In the genomic region with DNA sequence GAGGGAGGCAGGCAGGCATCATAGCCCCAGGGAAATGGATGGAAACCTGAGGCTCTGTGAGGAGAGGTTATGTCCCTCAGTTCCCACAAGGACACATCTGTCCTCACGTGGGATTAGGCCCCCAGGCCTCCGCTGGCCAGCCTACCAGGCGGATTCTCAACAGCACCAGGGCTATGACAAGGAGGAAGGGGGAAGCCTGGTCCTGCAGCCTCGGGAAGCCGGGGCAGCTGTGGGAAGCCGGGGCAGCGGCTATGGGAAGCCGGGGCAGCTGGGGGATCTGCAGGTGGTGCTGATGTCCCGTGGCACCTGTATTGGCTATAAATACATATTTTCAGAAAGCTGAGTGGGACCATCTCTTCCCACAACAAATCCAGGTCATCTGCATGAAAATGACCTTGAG, we compare ENCODE assay signal across 27 cellular contexts. TPM values are rescaled to one million over a fixed set of nuclear protein-coding genes. Genes with fewer than 3 reads are reported as not detected.
DNase-seq lines count a peak whose midpoint lies in the region; ATAC-seq and TF ChIP-seq lines count a peak whose summit lies in the region.
"Had no signal": no experiment of that assay in that cellular context is flagged by ENCODE, and none has a peak within 500 bp of the region (broad histone marks: within the 10 kb centered on the region; RNA-seq: fewer than 3 reads in every experiment).

No MANE protein-coding gene starts in this region.

- intact Hi-C loops in spleen (cut with DNase I; ENCODE audit: low total_unique reads) (no loop called here), gastrocnemius medialis (cut with DNase I; ENCODE audit: low total_unique reads) (no loop called here)

- H2BK120ac ChIP-seq in mesendoderm (ENCODE audit: low read depth, low read length): no peak overlapping the region

- no peak for ATAC-seq in gastrocnemius medialis
- ATAC-seq: GM12878 had no signal

- H3K79me1 ChIP-seq in mesendoderm (ENCODE audit: low read length): no peaks in the 10 kb centered on the region

- H4K5ac ChIP-seq in mesendoderm (ENCODE audit: low read length): no peak overlapping the region

- no peak overlapping the region for H3K4ac ChIP-seq in mesendoderm (ENCODE audit: low read depth, low read length)

- no peak overlapping the region for H2BK5ac ChIP-seq in mesendoderm (ENCODE audit: low read length)

- no peak overlapping the region for H2AK5ac ChIP-seq in mesendoderm (ENCODE audit: low read length)

- no CpG with 5 or more reads among the region's 9 CpGs for WGBS in mesendoderm (ENCODE audit: extremely low coverage, insufficient coverage, low lambda C conversion rate)
- WGBS in spleen, 5 donors: 82 to 88% (median 87%) methylated on average over 9 of the region's 9 CpGs

- H3K4me1 ChIP-seq in mesendoderm (ENCODE audit: control insufficient read depth, low read depth, low read length) (no peaks in the 10 kb centered on the region), spleen (peaks cover 0 to 11% (median 6%) of the 10 kb centered on the region in 6 donors), gastrocnemius medialis (no peaks in the 10 kb centered on the region)
- H3K4me1 ChIP-seq: BE2C, BLaER1 had no signal

- H3K9me3 ChIP-seq in spleen (no peaks in the 10 kb centered on the region), gastrocnemius medialis (no peaks in the 10 kb centered on the region)
- H3K9me3 ChIP-seq: BE2C, BLaER1 had no signal

- H3K79me2 ChIP-seq in mesendoderm (ENCODE audit: control insufficient read depth, insufficient read depth, low read length): no peaks in the 10 kb centered on the region

- no peak overlapping the region for H3K23ac ChIP-seq in mesendoderm (ENCODE audit: low read length)

- no peak overlapping the region for H4K8ac ChIP-seq in mesendoderm (ENCODE audit: low read depth, low read length)

- H3K36me3 ChIP-seq in H7 (replicated peaks; ENCODE audit: control insufficient read depth, insufficient read depth, low read length) (no peaks in the 10 kb centered on the region), mesendoderm (ENCODE audit: control insufficient read depth, insufficient read depth, low read length) (no peaks in the 10 kb centered on the region), spleen (no peaks in the 10 kb centered on the region), gastrocnemius medialis (no peaks in the 10 kb centered on the region)
- H3K36me3 ChIP-seq: BE2C, BLaER1 had no signal

- H3K4me2 ChIP-seq in mesendoderm (ENCODE audit: low read length): no peak overlapping the region
- H3K4me2 ChIP-seq: BLaER1 had no signal

- DNase-seq in ELF-1 (ENCODE audit: low read depth, low spot score) (peak; percentile 29), H7 (peak; percentile 39), mesendoderm (no peak), spleen (peak; percentile 34), occipital lobe (lab: John Stamatoyannopoulos, UW) (no peak), DMS53 treated with DMSO at 0.1 percent for 48 hours (lab: John Stamatoyannopoulos, UW; ENCODE audit: unreplicated experiment) (no peak), SK-N-DZ (ENCODE audit: low spot score) (no peak), gastrocnemius medialis (no peak)
- DNase-seq: 8988T; ACHN; BE2C; C1 segment of cervical spinal cord; CD4-positive, alpha-beta memory T cell; CD4-positive, CD25-positive, alpha-beta regulatory T cell; CD8-positive, alpha-beta memory T cell; COR-L47; DMS 273 treated with DMSO at 0.1 percent for 48 hours; DMS153; DMS53; DMS79 treated with DMSO at 0.1 percent for 48 hours; GDM1 had no signal

- H3K9ac ChIP-seq in mesendoderm (ENCODE audit: low read length): no peak overlapping the region
- H3K9ac ChIP-seq: BLaER1 had no signal

- TF ChIP-seq POLR2A in spleen (IDR thresholded peaks at IDR 0.05) (no peak), gastrocnemius medialis (IDR thresholded peaks at IDR 0.05) (no peak)

- H2BK15ac ChIP-seq in mesendoderm (replicated peaks; ENCODE audit: low read depth): no peak overlapping the region

- H3K56ac ChIP-seq in mesendoderm (ENCODE audit: low read length): peak overlapping the region; percentile 22

- no peak for TF ChIP-seq CTCF in spleen (IDR thresholded peaks at IDR 0.05 in 8 of 11, conservative IDR thresholded peaks at IDR 0.05 in 3 of 11)
- TF ChIP-seq CTCF in gastrocnemius medialis (IDR thresholded peaks at IDR 0.05 in 4 of 5, conservative IDR thresholded peaks at IDR 0.05 in 1 of 5): no peak

- in situ Hi-C loops in gastrocnemius medialis (cut with MboI; ENCODE audit: low sequenced_read_pairs in 4 of 4): no loop called here

- H3K27me3 ChIP-seq in H7 (ENCODE audit: control insufficient read depth, insufficient read depth, low read length) (no peaks in the 10 kb centered on the region; the same call in 1 of the 2 replicates), mesendoderm (ENCODE audit: insufficient read depth, low read length, poor library complexity) (no peaks in the 10 kb centered on the region), spleen (replicated peaks in 1 of 7) (peaks cover 0 to 32% (median 0%) of the 10 kb centered on the region in 7 donors), gastrocnemius medialis (no peaks in the 10 kb centered on the region)
- H3K27me3 ChIP-seq: BE2C, BLaER1 had no signal

- H3K4me3 ChIP-seq in H7 (ENCODE audit: insufficient read depth, low read depth, low read length) (no peak overlapping the region), mesendoderm (ENCODE audit: low read length) (no peak overlapping the region), spleen (no peak overlapping the region), gastrocnemius medialis (no peak overlapping the region)
- H3K4me3 ChIP-seq: BLaER1, GM12878 had no signal

- H3K18ac ChIP-seq in mesendoderm (ENCODE audit: low read length): no peak overlapping the region

- H3K27ac ChIP-seq in mesendoderm (ENCODE audit: low read depth, low read length): no peak overlapping the region
- no peak overlapping the region for H3K27ac ChIP-seq in spleen
- H3K27ac ChIP-seq in gastrocnemius medialis: no peak overlapping the region
- H3K27ac ChIP-seq: BLaER1 had no signal

RNA-seq across cellular contexts. Expression of gene BSND, which starts 19.7 kb away (rescaled TPM):
- 0.30 and 0.62 TPM in 2 replicates for total RNA-seq in H7 (2014; rRNA removed; shearing (Covaris generic))
- polyA plus RNA-seq in mesendoderm (2013, experiment 1 of 2): 0.18 TPM
- 0.21 TPM for polyA plus RNA-seq in mesendoderm (2013, experiment 2 of 2)
- total RNA-seq in spleen (under 1 TPM in 3 of 7 donors, not detected in 4; 0.09 to 0.20 (median 0.15) TPM), occipital lobe (not detected), gastrocnemius medialis (not detected)
- under 1 TPM in 2 of 3 donors, not detected in 1; 0.02 to 0.03 TPM for polyA plus RNA-seq in spleen
- polyA plus RNA-seq in SK-N-DZ (2014; cell fraction: cytosol; rRNA removed): not detected in 2 replicates
- not detected in 2 replicates for polyA plus RNA-seq in SK-N-DZ (2014; cell fraction: nucleus; rRNA removed)
- total RNA-seq: A673; CD4-positive, alpha-beta memory T cell; CD4-positive, CD25-positive, alpha-beta regulatory T cell; CD8-positive, alpha-beta memory T cell; G401; GM12878 had no signal
- polyA plus RNA-seq: AG04450; CD14-positive monocyte; CD4-positive, alpha-beta memory T cell; CD4-positive, CD25-positive, alpha-beta regulatory T cell; CD8-positive, alpha-beta memory T cell; GM12878 had no signal

RNA-seq across cellular contexts. Expression of gene PCSK9, which starts 21.0 kb away (rescaled TPM):
- 103 and 171 TPM in 2 replicates for total RNA-seq in H7 (2014; rRNA removed; shearing (Covaris generic))
- polyA plus RNA-seq in mesendoderm (2013, experiment 1 of 2): 31.2 TPM
- polyA plus RNA-seq in mesendoderm (2013, experiment 2 of 2): 32.2 TPM
- total RNA-seq in spleen: under 1 TPM in 5 of 7 donors, not detected in 2; 0.10 to 0.85 (median 0.18) TPM
- polyA plus RNA-seq in spleen: under 1 TPM in 2 of 3 donors, not detected in 1; 0.03 to 0.26 TPM
- 4.1 TPM for total RNA-seq in occipital lobe
- polyA plus RNA-seq in SK-N-DZ (2014; cell fraction: cytosol; rRNA removed): 0.07 and 0.12 TPM in 2 replicates
- not detected in 2 replicates for polyA plus RNA-seq in SK-N-DZ (2014; cell fraction: nucleus; rRNA removed)
- under 1 TPM in 1 of 4 donors, not detected in 3; 0.07 TPM for total RNA-seq in gastrocnemius medialis
- total RNA-seq: CD4-positive, alpha-beta memory T cell; CD4-positive, CD25-positive, alpha-beta regulatory T cell; CD8-positive, alpha-beta memory T cell; G401 had no signal
- polyA plus RNA-seq: CD14-positive monocyte; CD4-positive, alpha-beta memory T cell; CD4-positive, CD25-positive, alpha-beta regulatory T cell; CD8-positive, alpha-beta memory T cell had no signal

RNA-seq across cellular contexts. Expression of gene TMEM61, which starts 38.0 kb away (rescaled TPM):
- total RNA-seq in H7 (2014; rRNA removed; shearing (Covaris generic)): 1.0 and 1.8 TPM in 2 replicates
- 0.44 TPM for polyA plus RNA-seq in mesendoderm (2013, experiment 1 of 2)
- polyA plus RNA-seq in mesendoderm (2013, experiment 2 of 2): 0.38 TPM
- 1 to 10 TPM in 2 of 7 donors, under 1 TPM in 2, not detected in 3; 0.44 to 2.1 (median 1.4) TPM for total RNA-seq in spleen
- polyA plus RNA-seq in spleen: under 1 TPM in 1 of 3 donors, not detected in 2; 0.19 TPM
- total RNA-seq in occipital lobe: 0.16 TPM
- polyA plus RNA-seq in SK-N-DZ (2014; cell fraction: cytosol; rRNA removed): not detected in 2 replicates
- not detected in 2 replicates for polyA plus RNA-seq in SK-N-DZ (2014; cell fraction: nucleus; rRNA removed)
- under 1 TPM in 1 of 4 donors, not detected in 3; 0.58 TPM for total RNA-seq in gastrocnemius medialis
- total RNA-seq: A673; CD4-positive, alpha-beta memory T cell; CD4-positive, CD25-positive, alpha-beta regulatory T cell; CD8-positive, alpha-beta memory T cell; G401; GM12878 had no signal
- polyA plus RNA-seq: AG04450; CD14-positive monocyte; CD4-positive, alpha-beta memory T cell; CD4-positive, CD25-positive, alpha-beta regulatory T cell; CD8-positive, alpha-beta memory T cell; GM12878 had no signal

Comparison
In these comparisons a context has a peak if more than half of its experiments do, and no peak if none do; other contexts are left out.
1. DNase-seq: peak in ELF-1 (single experiment), H7 (single experiment) and spleen (single experiment); none in mesendoderm (single experiment), occipital lobe (single experiment), DMS53 treated with DMSO at 0.1 percent for 48 hours (single experiment), SK-N-DZ (single experiment) and gastrocnemius medialis (0 of 2).
2. RNA of gene PCSK9, which starts 21.0 kb away (total RNA-seq): 103 to 171 TPM in H7; 4.1 TPM in occipital lobe (single experiment), 0.10 to 0.85 TPM in spleen and 0.07 TPM in gastrocnemius medialis; every median in the first group is over 10 times any median in the second.